26 cellular contexts compared by ENCODE assay signal in the genomic region with DNA sequence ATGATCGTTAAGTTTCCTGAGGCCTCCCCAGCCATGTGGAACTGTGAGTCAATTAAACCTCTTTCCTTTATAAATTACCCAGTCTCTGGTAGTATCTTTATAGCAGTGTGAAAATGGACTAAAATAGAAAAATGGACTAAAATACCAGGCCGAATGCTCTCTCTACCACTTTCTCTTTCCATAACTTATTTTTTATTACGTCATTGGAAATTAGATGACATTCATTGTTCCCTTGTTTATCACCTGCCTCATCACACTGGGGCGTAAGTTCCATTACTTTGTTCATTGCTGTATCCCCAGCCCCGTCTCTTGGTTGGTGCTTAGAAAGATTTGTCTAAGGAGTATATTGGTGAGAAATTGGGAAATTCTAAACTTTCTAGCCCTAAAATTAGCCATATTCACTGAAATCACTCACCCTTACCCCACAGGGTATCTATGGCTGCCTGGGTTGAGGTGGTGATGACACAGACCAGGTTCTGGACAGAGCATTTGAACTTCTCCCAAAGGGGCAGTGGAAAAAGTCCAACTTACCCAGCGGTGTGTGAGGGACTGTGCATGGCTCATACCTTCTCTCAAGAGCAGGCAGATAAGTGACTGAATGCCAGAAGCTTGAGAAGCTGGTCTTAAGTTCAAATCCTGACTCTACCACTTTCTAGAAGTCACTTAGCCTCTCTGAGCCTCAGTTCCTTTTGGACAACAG.
"Had no signal": no experiment of that assay in that cellular context is flagged by ENCODE, and none has a peak within 500 bp of the region (broad histone marks: within the 10 kb centered on the region; RNA-seq: fewer than 3 reads in every experiment).

No MANE protein-coding gene starts in this region.

- ATAC-seq: activated CD4-positive, CD25-positive, alpha-beta regulatory T cell treated with anti-CD3 and anti-CD28 coated beads, Interleukin-2, amount 50 U/mL, for 24 hours; activated CD8-positive, alpha-beta memory T cell treated with anti-CD3 and anti-CD28 coated beads, Interleukin-2, amount 10 ng/mL, durations not matched to agents 7 days and 5 days; activated CD8-positive, alpha-beta T cell treated with anti-CD3 and anti-CD28 coated beads, Interleukin-2, amount 10 ng/mL, durations not matched to agents 7 days and 5 days; activated T-helper 17 cell treated with anti-CD3 and anti-CD28 coated beads, Interleukin-2, amount 50 U/mL, for 72 hours; Panc1 had no signal

- H3K27ac ChIP-seq: brain microvascular endothelial cell, cardiac muscle cell, RWPE1 had no signal

- H3K36me3 ChIP-seq: brain microvascular endothelial cell, cardiac muscle cell had no signal

- H3K36me3 Mint-ChIP-seq: activated CD8-positive, alpha-beta memory T cell treated with anti-CD3 and anti-CD28 coated beads, Interleukin-2, amount 10 ng/mL, durations not matched to agents 7 days and 5 days; activated naive CD8-positive, alpha-beta T cell had no signal

- DNase-seq: activated CD4-positive, alpha-beta T cell treated with anti-CD3 and anti-CD28 coated beads for 4 hours; activated CD8-positive, alpha-beta memory T cell treated with anti-CD3 and anti-CD28 coated beads, Interleukin-2, amount 10 ng/mL, durations not matched to agents 7 days and 5 days; activated CD8-positive, alpha-beta T cell treated with anti-CD3 and anti-CD28 coated beads, Interleukin-2, amount 10 ng/mL, durations not matched to agents 7 days and 5 days; activated gamma-delta T cell; activated naive CD4-positive, alpha-beta T cell treated with anti-CD3 and anti-CD28 coated beads for 36 hours; activated T-cell treated with anti-CD3 and anti-CD28 coated beads, Interleukin-2, amount 50 U/mL, for 48 hours; amygdala; brain microvascular endothelial cell; Karpas-422; MM.1S; NCI-H1105 treated with DMSO at 0.1 percent for 48 hours; NCI-H1436 treated with DMSO at 0.1 percent for 48 hours; NCI-H187; NCI-H2081; NCI-H510A treated with DMSO at 0.1 percent for 48 hours; NCI-H69; NK-92 treated with Interleukin-12 subunit alpha and Interleukin-12 subunit beta, amount 100 ng/mL, for 24 hours; OCI-M1; SHP77 treated with DMSO at 0.1 percent for 48 hours had no signal

- H3K4me3 Mint-ChIP-seq: activated CD8-positive, alpha-beta memory T cell treated with anti-CD3 and anti-CD28 coated beads, Interleukin-2, amount 10 ng/mL, durations not matched to agents 7 days and 5 days; activated CD8-positive, alpha-beta T cell treated with anti-CD3 and anti-CD28 coated beads, Interleukin-2, amount 10 ng/mL, durations not matched to agents 7 days and 5 days; activated naive CD4-positive, alpha-beta T cell treated with anti-CD3 and anti-CD28 coated beads for 36 hours; activated naive CD8-positive, alpha-beta T cell; activated T-helper 17 cell treated with anti-CD3 and anti-CD28 coated beads, Interleukin-2, amount 50 U/mL, for 72 hours; T-helper 1 cell treated with Interleukin-12 subunit alpha and Interleukin-12 subunit beta and Interleukin-4 antibody, amounts not matched to agents 30 μg/mL and 1 μg/mL, for 36 hours had no signal

- H3K9me3 Mint-ChIP-seq: activated naive CD4-positive, alpha-beta T cell treated with anti-CD3 and anti-CD28 coated beads for 36 hours; activated T-helper 17 cell treated with anti-CD3 and anti-CD28 coated beads, Interleukin-2, amount 50 U/mL, for 72 hours; T-helper 1 cell treated with Interleukin-12 subunit alpha and Interleukin-12 subunit beta and Interleukin-4 antibody, amounts not matched to agents 30 μg/mL and 1 μg/mL, for 36 hours had no signal

- H3K27ac Mint-ChIP-seq: activated CD8-positive, alpha-beta memory T cell treated with anti-CD3 and anti-CD28 coated beads, Interleukin-2, amount 10 ng/mL, durations not matched to agents 7 days and 5 days; activated CD8-positive, alpha-beta T cell treated with anti-CD3 and anti-CD28 coated beads, Interleukin-2, amount 10 ng/mL, durations not matched to agents 7 days and 5 days; activated naive CD4-positive, alpha-beta T cell treated with anti-CD3 and anti-CD28 coated beads for 36 hours; activated naive CD8-positive, alpha-beta T cell; activated T-helper 17 cell treated with anti-CD3 and anti-CD28 coated beads, Interleukin-2, amount 50 U/mL, for 72 hours; T-helper 1 cell treated with Interleukin-12 subunit alpha and Interleukin-12 subunit beta and Interleukin-4 antibody, amounts not matched to agents 30 μg/mL and 1 μg/mL, for 36 hours had no signal

- H3K4me3 ChIP-seq: cardiac muscle cell had no signal

- H3K27me3 Mint-ChIP-seq: activated naive CD8-positive, alpha-beta T cell had no signal

- H3K4me1 Mint-ChIP-seq: activated CD8-positive, alpha-beta memory T cell treated with anti-CD3 and anti-CD28 coated beads, Interleukin-2, amount 10 ng/mL, durations not matched to agents 7 days and 5 days; activated T-helper 17 cell treated with anti-CD3 and anti-CD28 coated beads, Interleukin-2, amount 50 U/mL, for 72 hours had no signal

- H3K27me3 ChIP-seq: cardiac muscle cell had no signal
